In the genomic region with DNA sequence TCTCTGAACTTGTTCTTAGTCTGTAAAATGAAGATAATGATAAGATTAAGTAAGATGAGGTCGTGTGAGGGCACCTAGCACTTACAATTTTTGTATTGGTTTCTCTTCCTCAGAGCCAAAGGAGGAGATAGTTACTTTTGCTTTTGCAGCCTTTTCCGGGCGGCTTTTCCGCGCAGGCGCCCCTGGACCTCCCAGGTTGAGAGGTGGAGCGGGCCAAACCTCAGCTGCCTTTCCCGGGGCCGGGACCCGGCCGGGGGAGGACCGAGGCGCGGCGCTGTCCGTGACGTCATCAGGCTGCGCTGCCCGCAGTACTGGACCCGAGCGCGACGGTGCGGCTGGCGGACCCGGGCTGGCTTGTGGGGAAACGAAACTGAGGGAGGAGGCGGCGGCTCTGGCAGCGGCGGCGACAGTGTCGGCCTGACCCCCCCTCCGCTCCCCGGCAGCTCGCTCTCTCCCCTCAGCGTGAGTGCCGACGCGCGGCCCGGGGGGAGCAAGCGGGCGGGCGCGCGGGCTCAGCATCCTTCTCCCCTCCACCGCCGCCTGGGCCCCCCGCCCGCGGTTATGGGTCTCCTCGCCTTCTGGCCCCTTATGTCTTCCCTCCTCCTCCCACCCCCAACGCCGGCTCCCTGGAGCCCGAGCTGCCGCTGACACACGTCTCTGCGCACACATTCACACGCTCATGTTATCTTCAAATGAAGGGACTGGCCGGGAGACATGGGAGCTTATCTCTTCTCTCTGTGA, we compare ENCODE assay signal across 1 cellular context.
A peak's percentile ranks its signal among the peaks of the same experiment; 100 is the strongest.
TF ChIP-seq lines count a peak whose summit lies in the region.

A gene with protein sequence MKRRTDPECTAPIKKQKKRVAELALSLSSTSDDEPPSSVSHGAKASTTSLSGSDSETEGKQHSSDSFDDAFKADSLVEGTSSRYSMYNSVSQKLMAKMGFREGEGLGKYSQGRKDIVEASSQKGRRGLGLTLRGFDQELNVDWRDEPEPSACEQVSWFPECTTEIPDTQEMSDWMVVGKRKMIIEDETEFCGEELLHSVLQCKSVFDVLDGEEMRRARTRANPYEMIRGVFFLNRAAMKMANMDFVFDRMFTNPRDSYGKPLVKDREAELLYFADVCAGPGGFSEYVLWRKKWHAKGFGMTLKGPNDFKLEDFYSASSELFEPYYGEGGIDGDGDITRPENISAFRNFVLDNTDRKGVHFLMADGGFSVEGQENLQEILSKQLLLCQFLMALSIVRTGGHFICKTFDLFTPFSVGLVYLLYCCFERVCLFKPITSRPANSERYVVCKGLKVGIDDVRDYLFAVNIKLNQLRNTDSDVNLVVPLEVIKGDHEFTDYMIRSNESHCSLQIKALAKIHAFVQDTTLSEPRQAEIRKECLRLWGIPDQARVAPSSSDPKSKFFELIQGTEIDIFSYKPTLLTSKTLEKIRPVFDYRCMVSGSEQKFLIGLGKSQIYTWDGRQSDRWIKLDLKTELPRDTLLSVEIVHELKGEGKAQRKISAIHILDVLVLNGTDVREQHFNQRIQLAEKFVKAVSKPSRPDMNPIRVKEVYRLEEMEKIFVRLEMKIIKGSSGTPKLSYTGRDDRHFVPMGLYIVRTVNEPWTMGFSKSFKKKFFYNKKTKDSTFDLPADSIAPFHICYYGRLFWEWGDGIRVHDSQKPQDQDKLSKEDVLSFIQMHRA (plus strand): TSS at position 306 of the 741 bp plus-strand sequence. CDS start 2,409 bp downstream, outside the sequence.

TF ChIP-seq in K562, 482 proteins besides CTCF, POLR2A, EP300 and RAD21 (continued from another document and continues in another):
- TF ChIP-seq, protein P1, sequence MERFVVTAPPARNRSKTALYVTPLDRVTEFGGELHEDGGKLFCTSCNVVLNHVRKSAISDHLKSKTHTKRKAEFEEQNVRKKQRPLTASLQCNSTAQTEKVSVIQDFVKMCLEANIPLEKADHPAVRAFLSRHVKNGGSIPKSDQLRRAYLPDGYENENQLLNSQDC (CRISPR knock-in tag; IDR thresholded peaks at IDR 0.05) = no peak
- TF ChIP-seq GABPB2 (CRISPR knock-in tag; conservative IDR thresholded peaks at IDR 0.05) (0 out of 2 replicates have a peak, but pooled peaks have one; percentile 46), RBM25 (IDR thresholded peaks at IDR 0.05; ENCODE audit: low read depth, low read length, severe bottlenecking) (peak; percentile 33), SMARCA4 (IDR thresholded peaks at IDR 0.05) (no peak), JUN (IDR thresholded peaks at IDR 0.05; ENCODE audit: borderline replicate concordance, low read depth, low read length) (peak; percentile 86), JUN (CRISPR knock-in tag; IDR thresholded peaks at IDR 0.05; ENCODE audit: borderline replicate concordance) (no peak), HDAC8 (tag; IDR thresholded peaks at IDR 0.05) (0 out of 2 replicates have a peak, but pooled peaks have one; percentile 18), NFIC (IDR thresholded peaks at IDR 0.05) (peak; percentile 51), SIX5 (IDR thresholded peaks at IDR 0.05; ENCODE audit: borderline replicate concordance in 1 of 2, insufficient read depth in 1 of 2, low read depth in 1 of 2, low read length in 2 of 2) (peak; percentile 28 to 43; a peak in 2 of 4 replicates), POLR3G (IDR thresholded peaks at IDR 0.05; ENCODE audit: extremely low read depth, insufficient read length, insufficient replicate concordance) (no peak), RHOXF2B (CRISPR knock-in tag; conservative IDR thresholded peaks at IDR 0.05) (no peak), SRSF3 (IDR thresholded peaks at IDR 0.05; ENCODE audit: insufficient read depth, low read length) (no peak), FOXP1 (CRISPR knock-in tag; IDR thresholded peaks at IDR 0.05) (no peak), RBFOX2 (IDR thresholded peaks at IDR 0.05; ENCODE audit: low read depth, low read length) (peak; percentile 94), ELF4 (CRISPR knock-in tag; IDR thresholded peaks at IDR 0.05) (0 out of 2 replicates have a peak, but pooled peaks have one; percentile 12), ZNF274 (IDR thresholded peaks at IDR 0.05; ENCODE audit: borderline replicate concordance, low read depth, low read length) (no peak), GTF2E2 (tag; IDR thresholded peaks at IDR 0.05) (0 out of 2 replicates have a peak, but pooled peaks have one; percentile 34), TGIF2 (CRISPR knock-in tag; IDR thresholded peaks at IDR 0.05) (no peak), SLC30A9 (CRISPR knock-in tag; IDR thresholded peaks at IDR 0.05) (0 out of 2 replicates have a peak, but pooled peaks have one; percentile 11), ZNF311 (CRISPR knock-in tag; IDR thresholded peaks at IDR 0.05) (no peak), EGR1 (conservative IDR thresholded peaks at IDR 0.05) (peak; percentile 52), WHSC1 (IDR thresholded peaks at IDR 0.05; ENCODE audit: low read length) (no peak), ZNF41 (CRISPR knock-in tag; conservative IDR thresholded peaks at IDR 0.05) (0 out of 2 replicates have a peak, but pooled peaks have one; percentile 25)
- TF ChIP-seq, protein P2, sequence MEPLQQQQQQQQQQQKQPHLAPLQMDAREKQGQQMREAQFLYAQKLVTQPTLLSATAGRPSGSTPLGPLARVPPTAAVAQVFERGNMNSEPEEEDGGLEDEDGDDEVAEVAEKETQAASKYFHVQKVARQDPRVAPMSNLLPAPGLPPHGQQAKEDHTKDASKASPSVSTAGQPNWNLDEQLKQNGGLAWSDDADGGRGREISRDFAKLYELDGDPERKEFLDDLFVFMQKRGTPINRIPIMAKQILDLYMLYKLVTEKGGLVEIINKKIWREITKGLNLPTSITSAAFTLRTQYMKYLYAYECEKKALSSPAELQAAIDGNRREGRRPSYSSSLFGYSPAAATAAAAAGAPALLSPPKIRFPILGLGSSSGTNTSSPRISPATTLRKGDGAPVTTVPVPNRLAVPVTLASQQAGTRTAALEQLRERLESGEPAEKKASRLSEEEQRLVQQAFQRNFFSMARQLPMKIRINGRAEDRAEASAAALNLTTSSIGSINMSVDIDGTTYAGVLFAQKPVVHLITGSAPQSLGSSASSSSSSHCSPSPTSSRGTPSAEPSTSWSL (CRISPR knock-in tag; IDR thresholded peaks at IDR 0.05; ENCODE audit: borderline replicate concordance) = 0 out of 2 replicates have a peak, but pooled peaks have one; percentile 72
- TF ChIP-seq, protein P3, sequence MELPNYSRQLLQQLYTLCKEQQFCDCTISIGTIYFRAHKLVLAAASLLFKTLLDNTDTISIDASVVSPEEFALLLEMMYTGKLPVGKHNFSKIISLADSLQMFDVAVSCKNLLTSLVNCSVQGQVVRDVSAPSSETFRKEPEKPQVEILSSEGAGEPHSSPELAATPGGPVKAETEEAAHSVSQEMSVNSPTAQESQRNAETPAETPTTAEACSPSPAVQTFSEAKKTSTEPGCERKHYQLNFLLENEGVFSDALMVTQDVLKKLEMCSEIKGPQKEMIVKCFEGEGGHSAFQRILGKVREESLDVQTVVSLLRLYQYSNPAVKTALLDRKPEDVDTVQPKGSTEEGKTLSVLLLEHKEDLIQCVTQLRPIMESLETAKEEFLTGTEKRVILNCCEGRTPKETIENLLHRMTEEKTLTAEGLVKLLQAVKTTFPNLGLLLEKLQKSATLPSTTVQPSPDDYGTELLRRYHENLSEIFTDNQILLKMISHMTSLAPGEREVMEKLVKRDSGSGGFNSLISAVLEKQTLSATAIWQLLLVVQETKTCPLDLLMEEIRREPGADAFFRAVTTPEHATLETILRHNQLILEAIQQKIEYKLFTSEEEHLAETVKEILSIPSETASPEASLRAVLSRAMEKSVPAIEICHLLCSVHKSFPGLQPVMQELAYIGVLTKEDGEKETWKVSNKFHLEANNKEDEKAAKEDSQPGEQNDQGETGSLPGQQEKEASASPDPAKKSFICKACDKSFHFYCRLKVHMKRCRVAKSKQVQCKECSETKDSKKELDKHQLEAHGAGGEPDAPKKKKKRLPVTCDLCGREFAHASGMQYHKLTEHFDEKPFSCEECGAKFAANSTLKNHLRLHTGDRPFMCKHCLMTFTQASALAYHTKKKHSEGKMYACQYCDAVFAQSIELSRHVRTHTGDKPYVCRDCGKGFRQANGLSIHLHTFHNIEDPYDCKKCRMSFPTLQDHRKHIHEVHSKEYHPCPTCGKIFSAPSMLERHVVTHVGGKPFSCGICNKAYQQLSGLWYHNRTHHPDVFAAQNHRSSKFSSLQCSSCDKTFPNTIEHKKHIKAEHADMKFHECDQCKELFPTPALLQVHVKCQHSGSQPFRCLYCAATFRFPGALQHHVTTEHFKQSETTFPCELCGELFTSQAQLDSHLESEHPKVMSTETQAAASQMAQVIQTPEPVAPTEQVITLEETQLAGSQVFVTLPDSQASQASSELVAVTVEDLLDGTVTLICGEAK (IDR thresholded peaks at IDR 0.05) = 0 out of 2 replicates have a peak, but pooled peaks have one; percentile 57
- TF ChIP-seq, protein P3 (CRISPR knock-in tag; IDR thresholded peaks at IDR 0.05) = no peak
- TF ChIP-seq, protein P4, sequence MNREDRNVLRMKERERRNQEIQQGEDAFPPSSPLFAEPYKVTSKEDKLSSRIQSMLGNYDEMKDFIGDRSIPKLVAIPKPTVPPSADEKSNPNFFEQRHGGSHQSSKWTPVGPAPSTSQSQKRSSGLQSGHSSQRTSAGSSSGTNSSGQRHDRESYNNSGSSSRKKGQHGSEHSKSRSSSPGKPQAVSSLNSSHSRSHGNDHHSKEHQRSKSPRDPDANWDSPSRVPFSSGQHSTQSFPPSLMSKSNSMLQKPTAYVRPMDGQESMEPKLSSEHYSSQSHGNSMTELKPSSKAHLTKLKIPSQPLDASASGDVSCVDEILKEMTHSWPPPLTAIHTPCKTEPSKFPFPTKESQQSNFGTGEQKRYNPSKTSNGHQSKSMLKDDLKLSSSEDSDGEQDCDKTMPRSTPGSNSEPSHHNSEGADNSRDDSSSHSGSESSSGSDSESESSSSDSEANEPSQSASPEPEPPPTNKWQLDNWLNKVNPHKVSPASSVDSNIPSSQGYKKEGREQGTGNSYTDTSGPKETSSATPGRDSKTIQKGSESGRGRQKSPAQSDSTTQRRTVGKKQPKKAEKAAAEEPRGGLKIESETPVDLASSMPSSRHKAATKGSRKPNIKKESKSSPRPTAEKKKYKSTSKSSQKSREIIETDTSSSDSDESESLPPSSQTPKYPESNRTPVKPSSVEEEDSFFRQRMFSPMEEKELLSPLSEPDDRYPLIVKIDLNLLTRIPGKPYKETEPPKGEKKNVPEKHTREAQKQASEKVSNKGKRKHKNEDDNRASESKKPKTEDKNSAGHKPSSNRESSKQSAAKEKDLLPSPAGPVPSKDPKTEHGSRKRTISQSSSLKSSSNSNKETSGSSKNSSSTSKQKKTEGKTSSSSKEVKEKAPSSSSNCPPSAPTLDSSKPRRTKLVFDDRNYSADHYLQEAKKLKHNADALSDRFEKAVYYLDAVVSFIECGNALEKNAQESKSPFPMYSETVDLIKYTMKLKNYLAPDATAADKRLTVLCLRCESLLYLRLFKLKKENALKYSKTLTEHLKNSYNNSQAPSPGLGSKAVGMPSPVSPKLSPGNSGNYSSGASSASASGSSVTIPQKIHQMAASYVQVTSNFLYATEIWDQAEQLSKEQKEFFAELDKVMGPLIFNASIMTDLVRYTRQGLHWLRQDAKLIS (CRISPR knock-in tag; IDR thresholded peaks at IDR 0.05) = peak; percentile 49; the same call in 1 of the 2 replicates
- TF ChIP-seq, protein P5, sequence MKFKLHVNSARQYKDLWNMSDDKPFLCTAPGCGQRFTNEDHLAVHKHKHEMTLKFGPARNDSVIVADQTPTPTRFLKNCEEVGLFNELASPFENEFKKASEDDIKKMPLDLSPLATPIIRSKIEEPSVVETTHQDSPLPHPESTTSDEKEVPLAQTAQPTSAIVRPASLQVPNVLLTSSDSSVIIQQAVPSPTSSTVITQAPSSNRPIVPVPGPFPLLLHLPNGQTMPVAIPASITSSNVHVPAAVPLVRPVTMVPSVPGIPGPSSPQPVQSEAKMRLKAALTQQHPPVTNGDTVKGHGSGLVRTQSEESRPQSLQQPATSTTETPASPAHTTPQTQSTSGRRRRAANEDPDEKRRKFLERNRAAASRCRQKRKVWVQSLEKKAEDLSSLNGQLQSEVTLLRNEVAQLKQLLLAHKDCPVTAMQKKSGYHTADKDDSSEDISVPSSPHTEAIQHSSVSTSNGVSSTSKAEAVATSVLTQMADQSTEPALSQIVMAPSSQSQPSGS (CRISPR knock-in tag; IDR thresholded peaks at IDR 0.05) = no peak; the same call in 1 of the 2 replicates
- TF ChIP-seq, protein P6, sequence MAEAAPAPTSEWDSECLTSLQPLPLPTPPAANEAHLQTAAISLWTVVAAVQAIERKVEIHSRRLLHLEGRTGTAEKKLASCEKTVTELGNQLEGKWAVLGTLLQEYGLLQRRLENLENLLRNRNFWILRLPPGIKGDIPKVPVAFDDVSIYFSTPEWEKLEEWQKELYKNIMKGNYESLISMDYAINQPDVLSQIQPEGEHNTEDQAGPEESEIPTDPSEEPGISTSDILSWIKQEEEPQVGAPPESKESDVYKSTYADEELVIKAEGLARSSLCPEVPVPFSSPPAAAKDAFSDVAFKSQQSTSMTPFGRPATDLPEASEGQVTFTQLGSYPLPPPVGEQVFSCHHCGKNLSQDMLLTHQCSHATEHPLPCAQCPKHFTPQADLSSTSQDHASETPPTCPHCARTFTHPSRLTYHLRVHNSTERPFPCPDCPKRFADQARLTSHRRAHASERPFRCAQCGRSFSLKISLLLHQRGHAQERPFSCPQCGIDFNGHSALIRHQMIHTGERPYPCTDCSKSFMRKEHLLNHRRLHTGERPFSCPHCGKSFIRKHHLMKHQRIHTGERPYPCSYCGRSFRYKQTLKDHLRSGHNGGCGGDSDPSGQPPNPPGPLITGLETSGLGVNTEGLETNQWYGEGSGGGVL (CRISPR knock-in tag; IDR thresholded peaks at IDR 0.05) = no peak
- TF ChIP-seq, protein P7, sequence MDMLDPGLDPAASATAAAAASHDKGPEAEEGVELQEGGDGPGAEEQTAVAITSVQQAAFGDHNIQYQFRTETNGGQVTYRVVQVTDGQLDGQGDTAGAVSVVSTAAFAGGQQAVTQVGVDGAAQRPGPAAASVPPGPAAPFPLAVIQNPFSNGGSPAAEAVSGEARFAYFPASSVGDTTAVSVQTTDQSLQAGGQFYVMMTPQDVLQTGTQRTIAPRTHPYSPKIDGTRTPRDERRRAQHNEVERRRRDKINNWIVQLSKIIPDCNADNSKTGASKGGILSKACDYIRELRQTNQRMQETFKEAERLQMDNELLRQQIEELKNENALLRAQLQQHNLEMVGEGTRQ (CRISPR knock-in tag; IDR thresholded peaks at IDR 0.05) = no peak
